16 cellular contexts compared by ENCODE assay signal in genomic region chr5:133242221-133242835, GRCh38.
DNase-seq lines count a peak whose midpoint lies in the region; ATAC-seq and TF ChIP-seq lines count a peak whose summit lies in the region.
"Had no signal": no experiment of that assay in that cellular context is flagged by ENCODE, and none has a peak within 500 bp of the region (broad histone marks: within the 10 kb centered on the region; RNA-seq: fewer than 3 reads in every experiment).

No MANE protein-coding gene starts in this region.

- ATAC-seq in GM19395 (IDR thresholded peaks at IDR 0.05; ENCODE audit: unreplicated experiment): peak; percentile 31
- peak; percentile 24 for ATAC-seq in HG03442 (IDR thresholded peaks at IDR 0.05; ENCODE audit: unreplicated experiment)
- peak; percentile 66 for ATAC-seq in memory B cell (ENCODE audit: low read depth)
- ATAC-seq: effector memory CD8-positive, alpha-beta T cell; T-helper 17 cell had no signal

- H3K27ac Mint-ChIP-seq in memory B cell: no peak overlapping the region
- H3K27ac Mint-ChIP-seq: effector memory CD8-positive, alpha-beta T cell; T-helper 17 cell had no signal

- peaks cover 4% of the 10 kb centered on the region for H3K27me3 Mint-ChIP-seq in memory B cell

- H3K9me3 Mint-ChIP-seq in memory B cell: no peaks in the 10 kb centered on the region
- H3K9me3 Mint-ChIP-seq: effector memory CD8-positive, alpha-beta T cell had no signal

- H3K36me3 Mint-ChIP-seq in memory B cell: no peaks in the 10 kb centered on the region

- no peak overlapping the region for H3K4me3 ChIP-seq in GM12864 (ENCODE audit: low read depth, low read length)
- H3K4me3 ChIP-seq: esophagus squamous epithelium, testis had no signal

- H3K4me3 Mint-ChIP-seq in memory B cell: no peak overlapping the region
- H3K4me3 Mint-ChIP-seq: effector memory CD8-positive, alpha-beta T cell; T-helper 17 cell had no signal

- H3K4me1 Mint-ChIP-seq in memory B cell: peaks cover 8% of the 10 kb centered on the region

- DNase-seq in GM12864 (ENCODE audit: low read depth): peak; percentile 45
- DNase-seq in memory B cell (ENCODE audit: low spot score in 2 of 2): no peak
- DNase-seq in activated naive CD4-positive, alpha-beta T cell treated with anti-CD3 and anti-CD28 coated beads, Interleukin-2, amount 50 U/mL, for 16 hours: no peak
- DNase-seq in cerebellum (ENCODE audit: low spot score): no peak
- no peak for DNase-seq in CD1c-positive myeloid dendritic cell (ENCODE audit: extremely low spot score)
- DNase-seq: activated gamma-delta T cell; Caco-2; effector memory CD8-positive, alpha-beta T cell; esophagus squamous epithelium; NCI-H1436; NCI-H2171; NCI-H69; T-helper 17 cell; testis had no signal

- no peak for TF ChIP-seq CTCF in GM12864 (IDR thresholded peaks at IDR 0.05; ENCODE audit: low read depth, low read length, missing control alignments)
